In genomic region chr7:155811895-155812761, GRCh38 we compare ENCODE assay signal across 9 cellular contexts. TPM values are rescaled to one million over a fixed set of nuclear protein-coding genes. Genes with fewer than 3 reads are reported as not detected.
DNase-seq lines count a peak whose midpoint lies in the region; ATAC-seq and TF ChIP-seq lines count a peak whose summit lies in the region.
"Had no signal": no experiment of that assay in that cellular context is flagged by ENCODE, and none has a peak within 500 bp of the region (broad histone marks: within the 10 kb centered on the region; RNA-seq: fewer than 3 reads in every experiment).

SHH (minus strand) TSS chr7:155812463; CDS start chr7:155812122, 341 bp downstream.

- no peak for TF ChIP-seq CTCF in IMR-90 (conservative IDR thresholded peaks at IDR 0.05; ENCODE audit: low read depth, low read length)
- no peak for TF ChIP-seq CTCF in colonic mucosa (IDR thresholded peaks at IDR 0.05)

- no peak within 1 kb of the TSS for H4K8ac ChIP-seq in IMR-90 (ENCODE audit: low read depth in 2 of 2, low read length in 2 of 2)

- H3K27ac ChIP-seq in BLaER1 (no peak within 1 kb of the TSS), IMR-90 (ENCODE audit: insufficient read depth, low read length) (no peak within 1 kb of the TSS), colonic mucosa (no peak within 1 kb of the TSS)
- H3K27ac ChIP-seq in naive thymus-derived CD4-positive, alpha-beta T cell (ENCODE audit: low read depth, low read length), result no peak within 1 kb of the TSS

- H2BK120ac ChIP-seq in IMR-90 (ENCODE audit: low read depth, low read length), result no peak within 1 kb of the TSS

- no peak for TF ChIP-seq RAD21 in IMR-90 (IDR thresholded peaks at IDR 0.05; ENCODE audit: low read length)

- H3K4me3 ChIP-seq in BLaER1 (0 out of 2 replicates have a peak within 1 kb of the TSS, but pooled peaks have one; percentile 7), IMR-90 (ENCODE audit: insufficient read depth, low read depth, low read length) (peak within 1 kb of the TSS; percentile 45), colonic mucosa (peak within 1 kb of the TSS; percentile 36)
- no peak within 1 kb of the TSS for H3K4me3 ChIP-seq in naive thymus-derived CD4-positive, alpha-beta T cell (ENCODE audit: low read length)

- POLR2A ChIA-PET in IMR-90 (lab: Charles Lee; ENCODE audit: unreplicated experiment), result no interaction called here
- POLR2A ChIA-PET in naive thymus-derived CD4-positive, alpha-beta T cell (lab: Charles Lee), result no interaction called here

- no peak within 1 kb of the TSS for H4K91ac ChIP-seq in IMR-90 (ENCODE audit: insufficient read depth, low read depth, low read length)

- H3K79me1 ChIP-seq in IMR-90 (ENCODE audit: low read depth in 1 of 2, low read length in 2 of 2), result no peaks in the 10 kb centered on the region

- peak within 1 kb of the TSS; percentile 71 for H2AFZ ChIP-seq in IMR-90 (replicated peaks; ENCODE audit: low read length, poor library complexity)

- in situ Hi-C loops in IMR-90 (cut with MboI; ENCODE audit: low sequenced_read_pairs), result loop anchor here (10.0 to 25.0 kb wide), 2 partner anchors 663 to 825 kb away; partner anchors contain the start of gene RNF32

- WGBS in IMR-90 (ENCODE audit: extremely low coverage in 2 of 2, insufficient read length in 1 of 2), 2 experiments, result 1% methylated on average over 10 of the region's 53 CpGs; no CpG with 5 or more reads in 1 of the 2 experiments

- H3K27me3 ChIP-seq in BLaER1 (peaks cover 79% of the 10 kb centered on the region), IMR-90 (ENCODE audit: control insufficient read depth, insufficient read depth, low read length) (peaks cover 74% of the 10 kb centered on the region), colonic mucosa (peaks cover 51% of the 10 kb centered on the region)
- peaks cover 0 to 14% of the 10 kb centered on the region in 2 donors for H3K27me3 ChIP-seq in naive thymus-derived CD4-positive, alpha-beta T cell (ENCODE audit: control insufficient read depth in 2 of 2, insufficient read depth in 2 of 2, low read length in 2 of 2)

- CTCF ChIA-PET in IMR-90 (lab: Yijun Ruan, JAX), result interaction anchor here (0.7 to 1.2 kb wide), 2 partner anchors 710 to 1005 kb away, joined by 3 to 4 read pairs; no protein-coding TSS in a partner anchor
- CTCF ChIA-PET in naive thymus-derived CD4-positive, alpha-beta T cell (lab: Charles Lee), result interaction anchor here (0.7 kb wide), 1 partner anchor 660 kb away, joined by 5 read pairs; no protein-coding TSS in a partner anchor

- H3K9ac ChIP-seq in BLaER1 (no peak within 1 kb of the TSS), IMR-90 (ENCODE audit: low read depth, low read length) (no peak within 1 kb of the TSS), colonic mucosa (ENCODE audit: low read depth in 2 of 2, low read length in 2 of 2) (no peak within 1 kb of the TSS)

- peaks cover 44 to 73% (median 60%) of the 10 kb centered on the region in 5 donors for H3K27me3 Mint-ChIP-seq in naive thymus-derived CD4-positive, alpha-beta T cell

- no TSS peak for BruUV-seq in IMR-90 (replicated peaks; lab: Mats Ljungman, UMichigan)

- peaks cover 0 to 2% (median 0%) of the 10 kb centered on the region in 5 donors for H3K36me3 Mint-ChIP-seq in naive thymus-derived CD4-positive, alpha-beta T cell

- H2AK5ac ChIP-seq in IMR-90 (ENCODE audit: low read depth, low read length), result no peak within 1 kb of the TSS

- intact Hi-C loops in IMR-90 (cut with micrococcal nuclease), result no loop called here
- intact Hi-C loops in colonic mucosa (cut with DNase I), result loop anchor here (5.0 kb wide), 2 partner anchors 660 to 950 kb away; no protein-coding TSS in a partner anchor
- intact Hi-C loops in naive thymus-derived CD4-positive, alpha-beta T cell (cut with micrococcal nuclease), result loop anchor here in 1 of 2 donors (5.0 kb wide), 2 partner anchors 435 to 1195 kb away; no protein-coding TSS in a partner anchor

- no peak within 1 kb of the TSS for H3K4ac ChIP-seq in IMR-90 (ENCODE audit: low read depth, low read length)

- peaks cover 0 to 3% (median 0%) of the 10 kb centered on the region in 11 donors for H3K9me3 Mint-ChIP-seq in naive thymus-derived CD4-positive, alpha-beta T cell

- H3K4me1 ChIP-seq in BLaER1 (peaks cover 44% of the 10 kb centered on the region), IMR-90 (ENCODE audit: control insufficient read depth, insufficient read depth, low read length) (no peaks in the 10 kb centered on the region), colonic mucosa (no peaks in the 10 kb centered on the region)
- H3K4me1 ChIP-seq in naive thymus-derived CD4-positive, alpha-beta T cell (ENCODE audit: control insufficient read depth in 2 of 2, insufficient read depth in 2 of 2, low read length in 2 of 2), result no peaks in the 10 kb centered on the region

- peak within 1 kb of the TSS in 9 of 10 donors; percentile 25 to 76 (median 59) for H3K4me3 Mint-ChIP-seq in naive thymus-derived CD4-positive, alpha-beta T cell

- no peak within 1 kb of the TSS for H2BK20ac ChIP-seq in IMR-90 (ENCODE audit: low read depth, low read length)

- H3K18ac ChIP-seq in IMR-90 (ENCODE audit: low read depth, low read length), result no peak within 1 kb of the TSS

- dilution Hi-C loops in IMR-90 (cut with HindIII; ENCODE audit: low sequenced_read_pairs, unreplicated experiment), result no loop called here

- H3K4me1 Mint-ChIP-seq in naive thymus-derived CD4-positive, alpha-beta T cell, result peaks cover 14 to 36% (median 22%) of the 10 kb centered on the region in 7 donors

- peak; percentile 44 for ATAC-seq in IMR-90 (ENCODE audit: low read depth)
- ATAC-seq in naive thymus-derived CD4-positive, alpha-beta T cell, result no peak
- no peak for ATAC-seq in GM18519 (IDR thresholded peaks at IDR 0.05; ENCODE audit: low FRiP score, unreplicated experiment)

- peak within 1 kb of the TSS; percentile 79 for H2AK9ac ChIP-seq in IMR-90 (replicated peaks; ENCODE audit: low read depth, low read length, poor library complexity)

- H3K9me3 ChIP-seq in BLaER1, result peaks cover under 1% of the 10 kb centered on the region; the same call in 1 of the 2 replicates
- no peaks in the 10 kb centered on the region for H3K9me3 ChIP-seq in IMR-90 (ENCODE audit: control insufficient read depth, insufficient read depth, low read length)
- H3K9me3 ChIP-seq in colonic mucosa, result no peaks in the 10 kb centered on the region
- no peaks in the 10 kb centered on the region for H3K9me3 ChIP-seq in naive thymus-derived CD4-positive, alpha-beta T cell (ENCODE audit: control insufficient read depth in 2 of 3, low read length in 3 of 3)

- no peak within 1 kb of the TSS for H2BK15ac ChIP-seq in IMR-90 (ENCODE audit: low read depth, low read length)

- H3K4me2 ChIP-seq in BLaER1, result peak within 1 kb of the TSS; percentile 27; the same call in 1 of the 2 replicates
- H3K4me2 ChIP-seq in IMR-90 (ENCODE audit: low read depth, low read length), result peak within 1 kb of the TSS; percentile 92

- H4K5ac ChIP-seq in IMR-90 (ENCODE audit: low read depth, low read length), result no peak within 1 kb of the TSS

- no peaks in the 10 kb centered on the region for H3K9me1 ChIP-seq in IMR-90 (ENCODE audit: insufficient read depth, low read length)

- TF ChIP-seq POLR2A in IMR-90 (IDR thresholded peaks at IDR 0.05; ENCODE audit: low read depth, low read length), result no peak

- H3K23ac ChIP-seq in IMR-90 (ENCODE audit: low read depth, low read length), result no peak within 1 kb of the TSS

- no peak within 1 kb of the TSS for H2BK5ac ChIP-seq in IMR-90 (ENCODE audit: low read depth, low read length, poor library complexity, severe bottlenecking)

- peaks cover 69% of the 10 kb centered on the region for H4K20me1 ChIP-seq in BLaER1
- H4K20me1 ChIP-seq in IMR-90 (ENCODE audit: insufficient read depth, low read length), result no peaks in the 10 kb centered on the region; the same call in 1 of the 2 replicates

- H3K27ac Mint-ChIP-seq in naive thymus-derived CD4-positive, alpha-beta T cell, result peak within 1 kb of the TSS in 1 of 9 donors; percentile 42

- H3K36me3 ChIP-seq in BLaER1 (no peaks in the 10 kb centered on the region), IMR-90 (ENCODE audit: control insufficient read depth, insufficient read depth, low read length) (no peaks in the 10 kb centered on the region), colonic mucosa (no peaks in the 10 kb centered on the region)
- H3K36me3 ChIP-seq in naive thymus-derived CD4-positive, alpha-beta T cell (ENCODE audit: control insufficient read depth in 2 of 3, insufficient read depth in 3 of 3, low read length in 3 of 3), result no peaks in the 10 kb centered on the region

- DNase-seq in IMR-90, result peak; percentile 33
- DNase-seq in colonic mucosa, result no peak
- DNase-seq in naive thymus-derived CD4-positive, alpha-beta T cell, result no peak
- no peak for DNase-seq in foreskin melanocyte
- DNase-seq in DMS153 (lab: John Stamatoyannopoulos, UW), result no peak
- DNase-seq in NCI-H774 (lab: John Stamatoyannopoulos, UW), result no peak
- DNase-seq: NCI-H82 had no signal

- H3K14ac ChIP-seq in IMR-90 (replicated peaks; ENCODE audit: low read depth, low read length), result no peak within 1 kb of the TSS

- H3K56ac ChIP-seq in IMR-90 (ENCODE audit: extremely low read depth, insufficient read depth, low read length), result no peak within 1 kb of the TSS

TF ChIP-seq in IMR-90, 13 proteins besides CTCF, POLR2A, EP300 and RAD21:
- no peak for TF ChIP-seq CEBPB (IDR thresholded peaks at IDR 0.05; ENCODE audit: low read depth, low read length)
- TF ChIP-seq MXI1 (IDR thresholded peaks at IDR 0.05; ENCODE audit: borderline replicate concordance, low read depth, low read length), result no peak
- no peak for TF ChIP-seq FOS (IDR thresholded peaks at IDR 0.05; ENCODE audit: low read depth, low read length)
- no peak for TF ChIP-seq RCOR1 (IDR thresholded peaks at IDR 0.05; ENCODE audit: insufficient replicate concordance, low read length)

RNA-seq across cellular contexts. Expression of gene SHH, which starts in this region (rescaled TPM):
- under 0.01 TPM in 1 of 2 replicates, not detected in the other for total RNA-seq in IMR-90 (2012; rRNA removed)
- 0.03 TPM in 1 of 2 replicates, not detected in the other for polyA plus RNA-seq in IMR-90 (2012; rRNA removed)
- polyA plus RNA-seq in IMR-90 (2012; cell fraction: cytosol; rRNA removed), result 0.01 and 0.04 TPM in 2 replicates
- polyA plus RNA-seq in IMR-90 (2012; cell fraction: nucleus; rRNA removed; ENCODE audit: low replicate concordance), result 0.03 and 0.11 TPM in 2 replicates
- total RNA-seq in colonic mucosa, result 1 to 10 TPM; 5.6 to 8.1 TPM
- total RNA-seq in naive thymus-derived CD4-positive, alpha-beta T cell, result not detected
- polyA plus RNA-seq in naive thymus-derived CD4-positive, alpha-beta T cell, result not detected

Comparison
In these comparisons a context has a peak if more than half of its experiments do, and no peak if none do; other contexts are left out.
1. Peak in DNase-seq, ATAC-seq, H3K4me3 ChIP-seq and H3K4me2 ChIP-seq in IMR-90; RNA of the gene not detected or under 1 TPM.